ENCODE assay signal across 12 cellular contexts in the genomic region with DNA sequence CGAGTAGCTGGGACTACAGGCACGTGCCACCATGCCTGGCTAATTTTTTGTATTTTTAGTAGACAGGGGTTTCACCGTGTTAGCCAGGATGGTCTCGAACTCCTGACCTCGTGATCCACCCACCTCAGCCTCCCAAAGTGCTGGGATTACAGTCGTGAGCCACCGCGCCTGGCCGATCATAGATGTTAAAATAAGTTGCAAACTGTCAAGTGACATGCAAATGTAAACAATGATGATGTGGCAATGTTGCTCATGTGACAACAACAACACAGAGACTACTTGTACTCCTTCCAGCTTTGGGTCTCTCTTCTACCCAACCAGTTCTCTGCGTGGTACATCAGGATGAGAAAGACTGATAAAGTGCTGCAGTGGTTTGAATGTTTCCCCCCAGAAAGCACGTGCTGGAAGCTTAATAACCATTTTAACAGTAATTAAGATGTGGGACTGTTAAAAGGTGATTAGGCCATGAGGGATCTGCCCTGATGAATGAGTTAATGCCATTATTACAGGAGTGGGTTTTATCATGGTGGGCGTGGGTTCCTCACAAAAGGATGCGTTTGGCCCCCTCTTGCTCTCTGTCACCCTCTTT.
"Had no signal": no experiment of that assay in that cellular context is flagged by ENCODE, and none has a peak within 500 bp of the region (broad histone marks: within the 10 kb centered on the region; RNA-seq: fewer than 3 reads in every experiment).

No MANE protein-coding gene starts in this region.

- H3K27ac Mint-ChIP-seq: activated naive CD8-positive, alpha-beta T cell; stimulated activated memory B cell treated with anti-CD40 and anti-IgM and Interleukin-4, amounts not matched to agents 10 μg/mL and 1 μg/mL and 100 μg/mL, for 72 hours; T-helper 1 cell treated with Interleukin-12 subunit alpha and Interleukin-12 subunit beta and Interleukin-4 antibody, amounts not matched to agents 30 μg/mL and 1 μg/mL, for 36 hours had no signal

- H3K27ac ChIP-seq: brain microvascular endothelial cell, foreskin keratinocyte, hepatocyte, lower lobe of right lung had no signal

- H3K27me3 ChIP-seq: brain microvascular endothelial cell, foreskin keratinocyte, hepatocyte had no signal

- H3K9me3 ChIP-seq: lower lobe of right lung had no signal

- H3K4me1 ChIP-seq: foreskin keratinocyte had no signal

- H3K4me3 ChIP-seq: hepatocyte, lower lobe of right lung had no signal

- H3K4me3 Mint-ChIP-seq: activated naive CD8-positive, alpha-beta T cell; activated T-cell treated with anti-CD3 and anti-CD28 coated beads, Interleukin-2, amount 50 U/mL, for 24 hours; stimulated activated memory B cell treated with anti-CD40 and anti-IgM and Interleukin-4, amounts not matched to agents 10 μg/mL and 1 μg/mL and 100 μg/mL, for 72 hours; T-helper 1 cell treated with Interleukin-12 subunit alpha and Interleukin-12 subunit beta and Interleukin-4 antibody, amounts not matched to agents 30 μg/mL and 1 μg/mL, for 36 hours had no signal

- ATAC-seq: foreskin keratinocyte; SK-N-SH treated with all-trans-retinoic acid at 6 μM for 48 hours; stimulated activated memory B cell treated with anti-CD40 and anti-IgM and Interleukin-4, amounts not matched to agents 10 μg/mL and 1 μg/mL and 100 μg/mL, for 72 hours had no signal

- H3K9me3 Mint-ChIP-seq: activated T-cell treated with anti-CD3 and anti-CD28 coated beads, Interleukin-2, amount 50 U/mL, for 24 hours; stimulated activated memory B cell treated with anti-CD40 and anti-IgM and Interleukin-4, amounts not matched to agents 10 μg/mL and 1 μg/mL and 100 μg/mL, for 72 hours; T-helper 1 cell treated with Interleukin-12 subunit alpha and Interleukin-12 subunit beta and Interleukin-4 antibody, amounts not matched to agents 30 μg/mL and 1 μg/mL, for 36 hours had no signal

- DNase-seq: activated CD4-positive, alpha-beta T cell treated with anti-CD3 and anti-CD28 coated beads, Interleukin-2, amount 50 U/mL, for 4 hours; activated effector memory CD4-positive, alpha-beta T cell treated with anti-CD3 and anti-CD28 coated beads, Interleukin-2, amount 50 U/mL, for 16 hours; activated T-cell treated with anti-CD3 and anti-CD28 coated beads, Interleukin-2, amount 50 U/mL, for 24 hours; brain microvascular endothelial cell; foreskin keratinocyte; lower lobe of right lung; midbrain had no signal

- H3K4me1 Mint-ChIP-seq: stimulated activated memory B cell treated with anti-CD40 and anti-IgM and Interleukin-4, amounts not matched to agents 10 μg/mL and 1 μg/mL and 100 μg/mL, for 72 hours had no signal

- H3K27me3 Mint-ChIP-seq: activated naive CD8-positive, alpha-beta T cell; activated T-cell treated with anti-CD3 and anti-CD28 coated beads, Interleukin-2, amount 50 U/mL, for 24 hours; stimulated activated memory B cell treated with anti-CD40 and anti-IgM and Interleukin-4, amounts not matched to agents 10 μg/mL and 1 μg/mL and 100 μg/mL, for 72 hours had no signal
